8 cellular contexts compared by ENCODE assay signal in the genomic region with DNA sequence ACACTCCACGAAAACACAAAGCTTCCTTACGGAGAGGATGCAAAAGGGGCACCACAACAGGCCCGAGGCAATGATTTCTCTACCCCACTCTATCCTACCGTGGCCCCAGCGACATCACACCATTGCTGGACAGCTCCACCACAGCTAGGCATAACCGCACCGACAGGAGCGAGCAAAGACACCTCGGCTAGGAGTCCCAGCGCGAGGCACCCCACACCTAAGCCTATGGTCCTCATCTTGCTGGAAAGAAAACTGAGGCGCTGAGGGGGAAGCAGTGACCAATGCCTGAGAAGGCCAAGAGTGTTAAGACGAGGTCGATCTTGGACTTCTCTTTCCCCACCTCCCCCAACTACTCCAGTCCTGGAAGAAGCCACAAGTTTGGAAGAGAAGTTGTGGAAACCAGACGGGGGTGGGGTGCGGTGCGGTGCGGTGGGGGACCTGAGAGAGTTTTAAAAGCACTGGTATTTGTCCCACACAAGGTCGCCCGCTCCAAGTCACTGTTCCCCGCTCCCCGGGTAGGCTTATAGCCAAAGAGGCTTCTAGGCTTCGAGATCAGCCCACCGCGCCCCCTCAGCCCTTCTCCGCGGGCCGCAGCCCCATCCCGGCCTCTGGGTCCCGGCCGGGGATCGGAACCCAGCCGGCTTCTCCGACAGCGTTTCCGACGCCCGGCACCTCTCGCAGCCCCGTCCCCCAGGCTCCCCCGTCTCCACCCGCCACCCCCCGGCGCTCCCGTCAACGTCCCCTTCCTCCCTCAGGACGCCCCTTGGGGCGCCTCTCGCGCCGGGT. TPM values are rescaled to one million over a fixed set of nuclear protein-coding genes. Genes with fewer than 3 reads are reported as not detected.
A peak's percentile ranks its signal among the peaks of the same experiment; 100 is the strongest.
DNase-seq lines count a peak whose midpoint lies in the region; ATAC-seq, FAIRE-seq and TF ChIP-seq lines count a peak whose summit lies in the region.

No MANE protein-coding gene starts in this region.

- H3K9me3 ChIP-seq in pancreas = no peaks in the 10 kb centered on the region

- H3K36me3 Mint-ChIP-seq in activated CD4-positive, alpha-beta T cell treated with anti-CD3 and anti-CD28 coated beads, Interleukin-2, amount 10 ng/mL, durations not matched to agents 24 days and 14 days (ENCODE audit: low read depth) = peaks cover 9% of the 10 kb centered on the region

- no peaks in the 10 kb centered on the region for H3K27me3 ChIP-seq in pancreas

- no peak for TF ChIP-seq CTCF in pancreas (IDR thresholded peaks at IDR 0.05)

- DNase-seq in EH (ENCODE audit: low read depth) = peak; percentile 43
- DNase-seq in activated CD4-positive, alpha-beta T cell treated with anti-CD3 and anti-CD28 coated beads, Interleukin-2, amount 10 ng/mL, durations not matched to agents 24 days and 14 days = peak; percentile 71
- peak; percentile 13 for DNase-seq in fibroblast of peridontal ligament (ENCODE audit: extremely low read depth)
- peak in 5 of 6 donors; percentile 24 to 56 (median 35) for DNase-seq in pancreas
- no peak for DNase-seq in hippocampal formation (lab: John Stamatoyannopoulos, UW)

- H3K36me3 ChIP-seq in pancreas = no peaks in the 10 kb centered on the region

- FAIRE-seq in pancreas (lab: Jason Lieb, UNC) = no peak

- H3K27ac ChIP-seq in pancreas = peak overlapping the region in 2 of 4 donors; percentile 33 to 67

- peaks cover 0 to 15% (median 15%) of the 10 kb centered on the region in 3 donors for H3K4me1 ChIP-seq in pancreas

- no peaks in the 10 kb centered on the region for H3K9me3 Mint-ChIP-seq in activated CD4-positive, alpha-beta T cell treated with anti-CD3 and anti-CD28 coated beads, Interleukin-2, amount 10 ng/mL, durations not matched to agents 24 days and 14 days

- H3K4me3 Mint-ChIP-seq in activated CD4-positive, alpha-beta T cell treated with anti-CD3 and anti-CD28 coated beads, Interleukin-2, amount 10 ng/mL, durations not matched to agents 24 days and 14 days = peak overlapping the region; percentile 99

- ATAC-seq in HG02870 (IDR thresholded peaks at IDR 0.05; ENCODE audit: unreplicated experiment) = peak; percentile 11
- no peak for ATAC-seq in pancreas
- ATAC-seq in HG03342 (IDR thresholded peaks at IDR 0.05; ENCODE audit: unreplicated experiment) = no peak
- no peak for ATAC-seq in GM21515 (IDR thresholded peaks at IDR 0.05; ENCODE audit: unreplicated experiment)

- WGBS in pancreas, 2 donors = 10% methylated on average over 45 to 51 of the region's 51 CpGs

- peaks cover 45% of the 10 kb centered on the region for H3K4me1 Mint-ChIP-seq in activated CD4-positive, alpha-beta T cell treated with anti-CD3 and anti-CD28 coated beads, Interleukin-2, amount 10 ng/mL, durations not matched to agents 24 days and 14 days

- intact Hi-C loops in activated CD4-positive, alpha-beta T cell treated with anti-CD3 and anti-CD28 coated beads, Interleukin-2, amount 10 ng/mL, durations not matched to agents 24 days and 14 days (cut with micrococcal nuclease) = loop anchor here (2.0 to 10.0 kb wide), 5 partner anchors 16 to 770 kb away; partner anchors contain the start of genes EIF4E2, NCL, PSMD1 and TIGD1
- intact Hi-C loops in pancreas (cut with DNase I) = no loop called here

- peak overlapping the region; percentile 93 for H3K27ac Mint-ChIP-seq in activated CD4-positive, alpha-beta T cell treated with anti-CD3 and anti-CD28 coated beads, Interleukin-2, amount 10 ng/mL, durations not matched to agents 24 days and 14 days

- peak overlapping the region; percentile 51 to 98 (median 78) for H3K4me3 ChIP-seq in pancreas

- peaks cover 3% of the 10 kb centered on the region for H3K27me3 Mint-ChIP-seq in activated CD4-positive, alpha-beta T cell treated with anti-CD3 and anti-CD28 coated beads, Interleukin-2, amount 10 ng/mL, durations not matched to agents 24 days and 14 days

RNA-seq across cellular contexts. Expression of gene PDE6D, which starts 0.8 kb away (rescaled TPM):
- 33.4 and 36.0 TPM in 2 replicates for total RNA-seq in activated CD4-positive, alpha-beta T cell treated with anti-CD3 and anti-CD28 coated beads, Interleukin-2, amount 10 ng/mL, durations not matched to agents 24 days and 14 days
- total RNA-seq in pancreas = 10 to 100 TPM in 1 of 6 donors, 1 to 10 TPM in 5; 5.6 to 11.9 (median 7.0) TPM
- 10 to 100 TPM in 1 of 2 donors, 1 to 10 TPM in 1; 8.9 to 14.0 TPM for polyA plus RNA-seq in pancreas

RNA-seq across cellular contexts. Expression of gene COPS7B, which starts 5.9 kb away (rescaled TPM):
- total RNA-seq in activated CD4-positive, alpha-beta T cell treated with anti-CD3 and anti-CD28 coated beads, Interleukin-2, amount 10 ng/mL, durations not matched to agents 24 days and 14 days = 66.7 and 67.6 TPM in 2 replicates
- 10 to 100 TPM in 3 of 6 donors, 1 to 10 TPM in 3; 7.9 to 18.9 (median 10.1) TPM for total RNA-seq in pancreas
- polyA plus RNA-seq in pancreas = 10 to 100 TPM; 16.8 to 22.5 TPM

Comparison
In these comparisons a context has a peak if more than half of its experiments do, and no peak if none do; other contexts are left out.
1. DNase-seq: peak in EH (single experiment), activated CD4-positive, alpha-beta T cell treated with anti-CD3 and anti-CD28 coated beads, Interleukin-2, amount 10 ng/mL, durations not matched to agents 24 days and 14 days (single experiment), fibroblast of peridontal ligament (single experiment) and pancreas (5 of 6); none in hippocampal formation (0 of 2).